In genomic region chr10:95421782-95422181, GRCh38 we compare ENCODE assay signal across 28 cellular contexts.
DNase-seq lines count a peak whose midpoint lies in the region; ATAC-seq and TF ChIP-seq lines count a peak whose summit lies in the region.
"Had no signal": no experiment of that assay in that cellular context is flagged by ENCODE, and none has a peak within 500 bp of the region (broad histone marks: within the 10 kb centered on the region; RNA-seq: fewer than 3 reads in every experiment).

No MANE protein-coding gene starts in this region.

- H2AFZ ChIP-seq in mammary epithelial cell (ENCODE audit: low read depth, low read length), result no peak overlapping the region

- H3K79me2 ChIP-seq in mammary epithelial cell (ENCODE audit: insufficient read depth, low read length), result no peaks in the 10 kb centered on the region

- H3K9me3 Mint-ChIP-seq in CD14-positive monocyte, result no peaks in the 10 kb centered on the region
- H3K9me3 Mint-ChIP-seq: activated naive CD8-positive, alpha-beta T cell treated with anti-CD3 and anti-CD28 coated beads, Interleukin-2, amount 10 ng/mL, durations not matched to agents 7 days and 5 days; activated T-cell treated with anti-CD3 and anti-CD28 coated beads, Interleukin-2, amount 50 U/mL, for 24 hours; H9; immature natural killer cell; naive B cell; T-helper 1 cell treated with Interleukin-12 subunit alpha and Interleukin-12 subunit beta and Interleukin-4 antibody, amounts not matched to agents 30 μg/mL and 1 μg/mL, for 36 hours had no signal

- 45% methylated on average over 2 of the region's 3 CpGs for WGBS in mammary epithelial cell (ENCODE audit: low coverage, missing lambda C conversion rate)

- intact Hi-C loops in breast epithelium (cut with DNase I; ENCODE audit: low total_unique reads) (no loop called here), mammary epithelial cell (cut with micrococcal nuclease) (no loop called here), vagina (cut with DNase I) (no loop called here), CD14-positive monocyte (cut with micrococcal nuclease) (no loop called here)

- no peaks in the 10 kb centered on the region for H3K4me1 Mint-ChIP-seq in CD14-positive monocyte
- H3K4me1 Mint-ChIP-seq: activated naive CD8-positive, alpha-beta T cell treated with anti-CD3 and anti-CD28 coated beads, Interleukin-2, amount 10 ng/mL, durations not matched to agents 7 days and 5 days; immature natural killer cell; naive B cell had no signal

- no peaks in the 10 kb centered on the region for H3K36me3 Mint-ChIP-seq in CD14-positive monocyte
- H3K36me3 Mint-ChIP-seq: activated naive CD8-positive, alpha-beta T cell treated with anti-CD3 and anti-CD28 coated beads, Interleukin-2, amount 10 ng/mL, durations not matched to agents 7 days and 5 days; immature natural killer cell; naive B cell had no signal

- dilution Hi-C loops in mammary epithelial cell (cut with HindIII; ENCODE audit: low sequenced_read_pairs), result no loop called here

- CTCF ChIA-PET in mammary epithelial cell (lab: Charles Lee; ENCODE audit: low non-redundant PET), result no interaction called here

- DNase-seq in breast epithelium (ENCODE audit: low spot score in 2 of 2) (no peak), mammary epithelial cell (no peak), right atrium auricular region (ENCODE audit: low spot score) (no peak), vagina (ENCODE audit: extremely low spot score in 2 of 2) (no peak), CD14-positive monocyte (ENCODE audit: low spot score) (no peak), NCI-H1694 (lab: John Stamatoyannopoulos, UW) (no peak)
- DNase-seq: activated effector memory CD4-positive, alpha-beta T cell treated with anti-CD3 and anti-CD28 coated beads, Interleukin-2, amount 50 U/mL, for 16 hours; activated naive CD8-positive, alpha-beta T cell treated with anti-CD3 and anti-CD28 coated beads, Interleukin-2, amount 10 ng/mL, durations not matched to agents 7 days and 5 days; activated T-cell treated with anti-CD3 and anti-CD28 coated beads, Interleukin-2, amount 50 U/mL, for 24 hours; Caco-2; DMS53; gastrocnemius medialis; H9; immature natural killer cell; MM.1S; naive B cell; NCI-H2029 treated with DMSO at 0.1 percent for 48 hours; NCI-H526 treated with DMSO at 0.1 percent for 48 hours; NK-92 treated with Interleukin-12 subunit alpha and Interleukin-12 subunit beta, amount 100 ng/mL, for 24 hours; SK-N-SH; stimulated activated CD4-positive, alpha-beta T cell treated with anti-CD3 and anti-CD28 coated beads, Interleukin-4, amount 100 ng/mL, for 24 hours had no signal

- no peak overlapping the region for H3K4me3 ChIP-seq in breast epithelium
- H3K4me3 ChIP-seq in mammary epithelial cell (replicated peaks in 1 of 3; ENCODE audit: insufficient read depth in 1 of 3, low read depth in 2 of 3, low read length in 3 of 3), result no peak overlapping the region
- no peak overlapping the region for H3K4me3 ChIP-seq in right atrium auricular region
- peak overlapping the region in 1 of 2 donors; percentile 35 for H3K4me3 ChIP-seq in stomach smooth muscle (ENCODE audit: low read length in 2 of 2)
- H3K4me3 ChIP-seq in vagina, result no peak overlapping the region
- H3K4me3 ChIP-seq: BLaER1 treated with 17β-estradiol and CSF1 and Interleukin-3, amounts not matched to agents 10 nM and 100 nM; gastrocnemius medialis; prostate gland had no signal

- in situ Hi-C loops in mammary epithelial cell (cut with MboI; ENCODE audit: low sequenced_read_pairs in 2 of 2), result loop anchor here in 1 of 2 donors (10.0 kb wide), 1 partner anchor 173 kb away; no protein-coding TSS in a partner anchor

- no peaks in the 10 kb centered on the region for H3K36me3 ChIP-seq in breast epithelium
- no peaks in the 10 kb centered on the region for H3K36me3 ChIP-seq in mammary epithelial cell (ENCODE audit: insufficient read depth, low read length)
- peaks cover 65% of the 10 kb centered on the region for H3K36me3 ChIP-seq in right atrium auricular region
- peaks cover 37 to 44% of the 10 kb centered on the region in 2 donors for H3K36me3 ChIP-seq in stomach smooth muscle (ENCODE audit: control insufficient read depth in 2 of 2, insufficient read depth in 2 of 2, low read length in 2 of 2)
- no peaks in the 10 kb centered on the region for H3K36me3 ChIP-seq in vagina
- H3K36me3 ChIP-seq: prostate gland had no signal

- TF ChIP-seq POLR2A in breast epithelium (IDR thresholded peaks at IDR 0.05) (no peak), vagina (IDR thresholded peaks at IDR 0.05) (no peak)

- peaks cover 0 to 10% of the 10 kb centered on the region in 2 donors for H3K4me1 ChIP-seq in breast epithelium
- H3K4me1 ChIP-seq in mammary epithelial cell (ENCODE audit: insufficient read depth, low read length), result no peaks in the 10 kb centered on the region
- H3K4me1 ChIP-seq in right atrium auricular region, result peaks cover 0 to 40% of the 10 kb centered on the region in 2 donors
- H3K4me1 ChIP-seq in stomach smooth muscle (ENCODE audit: control insufficient read depth, insufficient read depth, low read length), result peaks cover 79% of the 10 kb centered on the region
- H3K4me1 ChIP-seq in vagina, result no peaks in the 10 kb centered on the region
- H3K4me1 ChIP-seq: prostate gland had no signal

- no peaks in the 10 kb centered on the region for H3K9me3 ChIP-seq in breast epithelium
- H3K9me3 ChIP-seq in mammary epithelial cell (replicated peaks; ENCODE audit: insufficient read depth, low read length), result no peaks in the 10 kb centered on the region
- H3K9me3 ChIP-seq in right atrium auricular region, result no peaks in the 10 kb centered on the region
- no peaks in the 10 kb centered on the region for H3K9me3 ChIP-seq in stomach smooth muscle (ENCODE audit: control insufficient read depth in 2 of 2, low read length in 2 of 2)
- H3K9me3 ChIP-seq in vagina, result no peaks in the 10 kb centered on the region
- H3K9me3 ChIP-seq: BLaER1 treated with 17β-estradiol and CSF1 and Interleukin-3, amounts not matched to agents 10 nM and 100 nM; Caco-2; gastrocnemius medialis; prostate gland; SK-N-SH had no signal

- TF ChIP-seq CTCF in breast epithelium (IDR thresholded peaks at IDR 0.05) (no peak), mammary epithelial cell (conservative IDR thresholded peaks at IDR 0.05 in 1 of 2, IDR thresholded peaks at IDR 0.05 in 1 of 2; ENCODE audit: extremely low read depth in 1 of 2, insufficient read depth in 1 of 2, low read depth in 1 of 2, low read length in 2 of 2) (no peak), right atrium auricular region (IDR thresholded peaks at IDR 0.05) (no peak), vagina (IDR thresholded peaks at IDR 0.05) (no peak), CD14-positive monocyte (IDR thresholded peaks at IDR 0.05) (no peak)

- no peak overlapping the region for H3K4me2 ChIP-seq in mammary epithelial cell (ENCODE audit: insufficient read depth, low read depth, low read length)
- H3K4me2 ChIP-seq: SK-N-SH had no signal

- peaks cover 0 to 2% (median 0%) of the 10 kb centered on the region in 3 donors for H3K27me3 Mint-ChIP-seq in CD14-positive monocyte (ENCODE audit: low read depth in 3 of 3)
- H3K27me3 Mint-ChIP-seq: activated naive CD8-positive, alpha-beta T cell treated with anti-CD3 and anti-CD28 coated beads, Interleukin-2, amount 10 ng/mL, durations not matched to agents 7 days and 5 days; activated T-cell treated with anti-CD3 and anti-CD28 coated beads, Interleukin-2, amount 50 U/mL, for 24 hours had no signal

- no peak overlapping the region for H3K27ac Mint-ChIP-seq in CD14-positive monocyte
- H3K27ac Mint-ChIP-seq: activated naive CD8-positive, alpha-beta T cell treated with anti-CD3 and anti-CD28 coated beads, Interleukin-2, amount 10 ng/mL, durations not matched to agents 7 days and 5 days; activated T-cell treated with anti-CD3 and anti-CD28 coated beads, Interleukin-2, amount 50 U/mL, for 24 hours; immature natural killer cell; T-helper 1 cell treated with Interleukin-12 subunit alpha and Interleukin-12 subunit beta and Interleukin-4 antibody, amounts not matched to agents 30 μg/mL and 1 μg/mL, for 36 hours had no signal

- H3K9ac ChIP-seq in mammary epithelial cell (ENCODE audit: insufficient read depth, low read length), result no peak overlapping the region
- H3K9ac ChIP-seq in stomach smooth muscle (ENCODE audit: low read length in 2 of 2), result peak overlapping the region in 1 of 2 donors; percentile 42
- H3K9ac ChIP-seq: BLaER1 treated with 17β-estradiol and CSF1 and Interleukin-3, amounts not matched to agents 10 nM and 100 nM; SK-N-SH had no signal

- peak overlapping the region; percentile 18 to 49 for H3K27ac ChIP-seq in breast epithelium
- H3K27ac ChIP-seq in mammary epithelial cell (ENCODE audit: insufficient read depth, low read depth, low read length), result no peak overlapping the region
- peak overlapping the region; percentile 95 to 99 for H3K27ac ChIP-seq in right atrium auricular region
- H3K27ac ChIP-seq in stomach smooth muscle (ENCODE audit: low read length), result peak overlapping the region; percentile 79
- peak overlapping the region; percentile 63 for H3K27ac ChIP-seq in vagina
- H3K27ac ChIP-seq: 22Rv1; BLaER1 treated with 17β-estradiol and CSF1 and Interleukin-3, amounts not matched to agents 10 nM and 100 nM; HL-60 had no signal

- H3K4me3 Mint-ChIP-seq in CD14-positive monocyte, result no peak overlapping the region
- H3K4me3 Mint-ChIP-seq: activated naive CD8-positive, alpha-beta T cell treated with anti-CD3 and anti-CD28 coated beads, Interleukin-2, amount 10 ng/mL, durations not matched to agents 7 days and 5 days; activated T-cell treated with anti-CD3 and anti-CD28 coated beads, Interleukin-2, amount 50 U/mL, for 24 hours; H9; immature natural killer cell; naive B cell; T-helper 1 cell treated with Interleukin-12 subunit alpha and Interleukin-12 subunit beta and Interleukin-4 antibody, amounts not matched to agents 30 μg/mL and 1 μg/mL, for 36 hours had no signal

- H3K27me3 ChIP-seq in breast epithelium, result no peaks in the 10 kb centered on the region
- H3K27me3 ChIP-seq in mammary epithelial cell (ENCODE audit: insufficient read depth, low read length), result no peaks in the 10 kb centered on the region
- no peaks in the 10 kb centered on the region for H3K27me3 ChIP-seq in right atrium auricular region
- no peaks in the 10 kb centered on the region for H3K27me3 ChIP-seq in stomach smooth muscle (ENCODE audit: control insufficient read depth in 1 of 2, insufficient read depth in 2 of 2, low read length in 2 of 2)
- no peaks in the 10 kb centered on the region for H3K27me3 ChIP-seq in vagina
- H3K27me3 ChIP-seq: BLaER1 treated with 17β-estradiol and CSF1 and Interleukin-3, amounts not matched to agents 10 nM and 100 nM; gastrocnemius medialis had no signal

- H4K20me1 ChIP-seq in mammary epithelial cell (ENCODE audit: insufficient read depth, low read length), result no peaks in the 10 kb centered on the region
- H4K20me1 ChIP-seq: BLaER1 treated with 17β-estradiol and CSF1 and Interleukin-3, amounts not matched to agents 10 nM and 100 nM had no signal

- ATAC-seq in GM21529 (IDR thresholded peaks at IDR 0.05; ENCODE audit: unreplicated experiment), result no peak
- ATAC-seq: gastrocnemius medialis had no signal

- no TSS peak for BruUV-seq in mammary epithelial cell (replicated peaks; lab: Mats Ljungman, UMichigan)
